ENCODE assay signal across 8 cellular contexts in the genomic region with DNA sequence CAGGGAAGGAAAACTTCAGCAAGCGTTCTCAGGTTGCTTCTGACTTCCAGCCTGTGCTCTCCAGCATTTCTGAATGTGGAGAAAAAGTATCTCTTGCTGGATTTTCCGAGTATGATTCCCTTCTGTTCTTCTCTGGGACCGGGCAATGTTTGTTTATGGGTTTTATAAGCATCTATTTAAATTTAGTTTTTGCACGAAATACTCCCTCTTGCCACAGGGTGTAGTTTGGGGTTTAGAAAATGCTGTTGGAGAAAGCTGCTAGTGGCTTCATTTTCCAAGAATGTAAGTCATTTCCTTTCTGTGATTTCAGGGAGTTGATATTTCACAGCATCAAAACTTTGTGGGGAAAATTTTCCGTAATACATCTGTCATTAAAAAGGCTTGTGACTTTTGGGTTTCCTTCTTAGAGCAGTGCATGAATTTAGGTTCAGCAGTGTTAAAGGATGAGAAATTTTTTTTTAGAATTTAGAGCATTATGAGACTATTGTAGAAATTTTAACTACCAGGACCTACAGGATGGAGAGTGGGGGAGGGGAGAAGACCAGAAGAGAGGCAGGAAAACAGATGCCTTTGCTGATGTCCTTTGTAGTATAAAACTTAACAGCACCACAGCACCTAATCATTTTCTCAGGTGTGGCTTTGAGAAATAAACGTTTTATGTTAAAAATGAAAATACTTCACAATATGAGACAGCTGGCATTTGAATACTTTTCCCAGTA. TPM values are rescaled to one million over a fixed set of nuclear protein-coding genes. Genes with fewer than 3 reads are reported as not detected.
DNase-seq lines count a peak whose midpoint lies in the region; ATAC-seq and TF ChIP-seq lines count a peak whose summit lies in the region.

No MANE protein-coding gene starts in this region.

- H3K27ac ChIP-seq in esophagus muscularis mucosa (replicated peaks in 1 of 4), result peak overlapping the region; percentile 91 to 97 (median 96)
- peak overlapping the region; percentile 88 for H3K27ac ChIP-seq in osteoblast (ENCODE audit: low read depth, low read length)

- TF ChIP-seq EP300 in esophagus muscularis mucosa (IDR thresholded peaks at IDR 0.05), result no peak

- no peaks in the 10 kb centered on the region for H3K36me3 ChIP-seq in esophagus muscularis mucosa
- H3K36me3 ChIP-seq in osteoblast (ENCODE audit: insufficient read depth, low read length), result peaks cover 20% of the 10 kb centered on the region

- H3K9me3 ChIP-seq in esophagus muscularis mucosa, result no peaks in the 10 kb centered on the region
- no peaks in the 10 kb centered on the region for H3K9me3 ChIP-seq in osteoblast (ENCODE audit: low read depth, low read length)

- TF ChIP-seq CTCF in AG09319 (IDR thresholded peaks at IDR 0.05; ENCODE audit: low read depth, low read length) (peak; percentile 34), esophagus muscularis mucosa (IDR thresholded peaks at IDR 0.05) (peak; percentile 28 to 56 (median 41)), osteoblast (IDR thresholded peaks at IDR 0.05; ENCODE audit: extremely low read depth, low read depth, low read length) (peak; percentile 47)

- H3K4me3 ChIP-seq in esophagus muscularis mucosa, result peak overlapping the region; percentile 81 to 98 (median 88)
- H3K4me3 ChIP-seq in osteoblast (ENCODE audit: insufficient read depth, low read length), result peak overlapping the region; percentile 97

- no peak for TF ChIP-seq POLR2A in esophagus muscularis mucosa (IDR thresholded peaks at IDR 0.05; ENCODE audit: low read depth)

- H2AFZ ChIP-seq in osteoblast (ENCODE audit: low read length), result no peak overlapping the region

- intact Hi-C loops in esophagus muscularis mucosa (cut with DNase I), result loop anchor here (2.0 to 5.0 kb wide), 3 partner anchors 106 to 370 kb away; no protein-coding TSS in a partner anchor

- DNase-seq in AG09319 (ENCODE audit: extremely low read depth, low read depth) (no peak), HCEC 1CT (peak; percentile 91), SW480 (ENCODE audit: low spot score) (peak; percentile 56), esophagus muscularis mucosa (ENCODE audit: extremely low spot score) (no peak), osteoblast (ENCODE audit: insufficient read length, low spot score, missing footprints) (no peak), AML-193 (lab: John Stamatoyannopoulos, UW) (no peak)
- no peak for DNase-seq in central memory CD4-positive, alpha-beta T cell

- peaks cover 96% of the 10 kb centered on the region for H3K79me2 ChIP-seq in osteoblast (ENCODE audit: insufficient read depth, low read length)

- H4K20me1 ChIP-seq in osteoblast (ENCODE audit: insufficient read depth, low read length), result peaks cover 52% of the 10 kb centered on the region

- ATAC-seq in HG03521 (IDR thresholded peaks at IDR 0.05; ENCODE audit: unreplicated experiment), result no peak

- H3K4me2 ChIP-seq in osteoblast (ENCODE audit: insufficient read depth, low read length), result peak overlapping the region; percentile 86

- H3K27me3 ChIP-seq in esophagus muscularis mucosa (no peaks in the 10 kb centered on the region), osteoblast (ENCODE audit: insufficient read depth, low read length) (no peaks in the 10 kb centered on the region)

- H3K4me1 ChIP-seq in esophagus muscularis mucosa, result peaks cover 18 to 65% (median 62%) of the 10 kb centered on the region in 4 donors
- peaks cover 48% of the 10 kb centered on the region for H3K4me1 ChIP-seq in osteoblast (ENCODE audit: insufficient read depth, low read length)

- WGBS in esophagus muscularis mucosa, result 5% methylated on average over 6 of the region's 6 CpGs

RNA-seq across cellular contexts. Expression of a gene that starts 1.5 kb away (rescaled TPM):
- total RNA-seq in esophagus muscularis mucosa, result 10 to 100 TPM; 35.7 to 44.9 (median 37.5) TPM
- total RNA-seq in osteoblast, result 584 and 701 TPM in 2 replicates

Comparison
In these comparisons a context has a peak if more than half of its experiments do, and no peak if none do; other contexts are left out.
1. DNase-seq: peak in HCEC 1CT (single experiment) and SW480 (single experiment); none in AG09319 (single experiment), esophagus muscularis mucosa (single experiment), osteoblast (single experiment), central memory CD4-positive, alpha-beta T cell (single experiment) and AML-193 (0 of 2).
2. RNA of a gene that starts 1.5 kb away (total RNA-seq): 584 to 701 TPM in osteoblast; 35.7 to 44.9 TPM in esophagus muscularis mucosa; every median in the first group is over 10 times any median in the second.
3. Peak in every context shown above with its lines, with median percentiles within 50 percentile points of each other: CTCF ChIP-seq.